Comparison of ENCODE assay signal across 14 cellular contexts in the genomic region with DNA sequence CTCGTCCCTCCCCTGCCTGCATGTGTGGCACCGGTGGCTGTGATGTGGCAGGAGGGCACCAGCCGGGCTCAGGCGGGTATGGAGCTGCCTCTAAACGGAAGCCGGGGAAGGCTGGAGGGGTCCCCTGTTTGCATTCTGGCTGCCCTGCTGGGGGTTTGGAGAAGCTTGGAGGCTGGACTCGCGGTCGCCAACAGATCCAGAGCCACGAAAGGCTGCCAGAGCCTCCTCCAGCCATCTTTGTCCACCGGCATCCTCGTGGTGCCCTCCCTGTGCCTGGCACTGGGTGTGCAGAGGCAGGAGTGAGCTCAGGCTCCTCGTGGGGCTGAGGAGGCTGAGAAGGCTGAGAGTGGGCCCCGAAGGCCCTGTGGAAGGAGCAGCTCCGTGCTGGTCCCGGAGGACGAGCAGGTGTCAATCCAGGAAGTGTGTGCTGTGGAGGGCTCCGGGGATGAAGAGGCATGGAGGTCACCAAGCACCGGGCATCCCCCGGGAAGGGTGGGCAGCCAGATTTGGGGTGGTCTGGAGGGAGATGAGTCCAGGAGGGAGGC. TPM values are rescaled to one million over a fixed set of nuclear protein-coding genes. Genes with fewer than 3 reads are reported as not detected.
DNase-seq lines count a peak whose midpoint lies in the region; ATAC-seq and TF ChIP-seq lines count a peak whose summit lies in the region.
"Had no signal": no experiment of that assay in that cellular context is flagged by ENCODE, and none has a peak within 500 bp of the region (broad histone marks: within the 10 kb centered on the region; RNA-seq: fewer than 3 reads in every experiment).

No MANE protein-coding gene starts in this region.

- H3K9me3 ChIP-seq in PC-9 (ENCODE audit: insufficient read depth, low read depth) = no peaks in the 10 kb centered on the region
- H3K9me3 ChIP-seq in left ventricle myocardium inferior (replicated peaks) = no peaks in the 10 kb centered on the region
- H3K9me3 ChIP-seq in psoas muscle = no peaks in the 10 kb centered on the region
- H3K9me3 ChIP-seq: SJSA1 had no signal

- no peak overlapping the region for H3K27ac ChIP-seq in PC-9
- peak overlapping the region; percentile 65 for H3K27ac ChIP-seq in left ventricle myocardium inferior (replicated peaks)
- no peak overlapping the region for H3K27ac ChIP-seq in psoas muscle
- H3K27ac ChIP-seq: SJSA1 had no signal

- intact Hi-C loops in PC-9 (cut with micrococcal nuclease; ENCODE audit: unreplicated experiment) (no loop called here), left ventricle myocardium inferior (cut with micrococcal nuclease) (no loop called here), psoas muscle (cut with DNase I) (no loop called here)

- H3K79me2 ChIP-seq in PC-9 (ENCODE audit: low read depth) = no peaks in the 10 kb centered on the region

- no peaks in the 10 kb centered on the region for H3K9me2 ChIP-seq in PC-9 (ENCODE audit: insufficient read depth)

- H3K27me3 ChIP-seq in PC-9 (ENCODE audit: insufficient read depth, low read depth) (peaks cover 7% of the 10 kb centered on the region; the same call in 1 of the 2 replicates), left ventricle myocardium inferior (ENCODE audit: low read depth) (no peaks in the 10 kb centered on the region), psoas muscle (ENCODE audit: insufficient read depth in 3 of 3, low read length in 2 of 3) (peaks cover 0 to 26% (median 2%) of the 10 kb centered on the region in 3 donors)
- H3K27me3 ChIP-seq: SJSA1 had no signal

- 75 to 78% (median 77%) methylated on average over 20 of the region's 20 CpGs for WGBS in psoas muscle, 3 donors

- no peak overlapping the region for H3K4me3 Mint-ChIP-seq in stimulated activated naive B cell treated with anti-CD40 and anti-IgM and Interleukin-4, amounts not matched to agents 10 μg/mL and 1 μg/mL and 100 μg/mL, for 72 hours

- POLR2A ChIA-PET in PC-9 (lab: Charles Lee; ENCODE audit: unreplicated experiment) = interaction anchor here (0.6 kb wide), 1 partner anchor 178 kb away, joined by 3 read pairs; no protein-coding TSS in a partner anchor

- peaks cover 40 to 58% of the 10 kb centered on the region in 2 donors for H3K27me3 Mint-ChIP-seq in stimulated activated naive B cell treated with anti-CD40 and anti-IgM and Interleukin-4, amounts not matched to agents 10 μg/mL and 1 μg/mL and 100 μg/mL, for 72 hours

- CTCF ChIA-PET in PC-9 (lab: Charles Lee) = no interaction called here

- H3K4me3 ChIP-seq in AG10803 (ENCODE audit: low read length) = peak overlapping the region; percentile 98
- peak overlapping the region; percentile 65; the same call in 1 of the 2 replicates for H3K4me3 ChIP-seq in PC-9
- peak overlapping the region; percentile 77 for H3K4me3 ChIP-seq in left ventricle myocardium inferior
- peak overlapping the region; percentile 69 for H3K4me3 ChIP-seq in psoas muscle

- H3K27ac Mint-ChIP-seq in stimulated activated naive B cell treated with anti-CD40 and anti-IgM and Interleukin-4, amounts not matched to agents 10 μg/mL and 1 μg/mL and 100 μg/mL, for 72 hours = no peak overlapping the region

- no TSS peak for BruUV-seq in PC-9 (replicated peaks; lab: Mats Ljungman, UMichigan)

- H3K36me3 Mint-ChIP-seq in stimulated activated naive B cell treated with anti-CD40 and anti-IgM and Interleukin-4, amounts not matched to agents 10 μg/mL and 1 μg/mL and 100 μg/mL, for 72 hours = no peaks in the 10 kb centered on the region

- ATAC-seq in psoas muscle = no peak
- ATAC-seq in stimulated activated naive B cell treated with anti-CD40 and anti-IgM and Interleukin-4, amounts not matched to agents 10 μg/mL and 1 μg/mL and 100 μg/mL, for 72 hours (replicated peaks) = no peak

- TF ChIP-seq CTCF in AG10803 (conservative IDR thresholded peaks at IDR 0.05; ENCODE audit: low read length) (no peak), PC-9 (conservative IDR thresholded peaks at IDR 0.05) (no peak), left ventricle myocardium inferior (IDR thresholded peaks at IDR 0.05; ENCODE audit: borderline replicate concordance) (no peak), psoas muscle (IDR thresholded peaks at IDR 0.05) (no peak)

- peaks cover 8% of the 10 kb centered on the region; the same call in 1 of the 2 replicates for H3F3A ChIP-seq in PC-9 (ENCODE audit: insufficient read depth, low read depth)

- DNase-seq in AG10803 (ENCODE audit: low read depth) = no peak
- no peak for DNase-seq in PC-9
- no peak for DNase-seq in left ventricle myocardium inferior
- no peak for DNase-seq in psoas muscle
- no peak for DNase-seq in stimulated activated naive B cell treated with anti-CD40 and anti-IgM and Interleukin-4, amounts not matched to agents 10 μg/mL and 1 μg/mL and 100 μg/mL, for 72 hours
- DNase-seq in NK-92 treated with Interleukin-12 subunit alpha and Interleukin-12 subunit beta, amount 100 ng/mL, for 24 hours (lab: John Stamatoyannopoulos, UW) = no peak
- DNase-seq in SK-N-DZ (ENCODE audit: low spot score) = no peak
- no peak for DNase-seq in SIG-M5 treated with dmso at 0.1 percent for 504 hours (lab: John Stamatoyannopoulos, UW; ENCODE audit: unreplicated experiment)
- DNase-seq: activated CD4-positive, alpha-beta T cell treated with anti-CD3 and anti-CD28 coated beads for 1 hour; NCI-H345; stimulated activated CD4-positive, alpha-beta T cell treated with anti-CD3 and anti-CD28 coated beads, Interleukin-15, amount 100 ng/mL, for 24 hours had no signal

- H2AFZ ChIP-seq in PC-9 = no peak overlapping the region

- H3K4me1 Mint-ChIP-seq in stimulated activated naive B cell treated with anti-CD40 and anti-IgM and Interleukin-4, amounts not matched to agents 10 μg/mL and 1 μg/mL and 100 μg/mL, for 72 hours = peaks cover 10 to 26% of the 10 kb centered on the region in 2 donors

- H3K36me3 ChIP-seq in PC-9 (ENCODE audit: low read depth) (no peaks in the 10 kb centered on the region), left ventricle myocardium inferior (no peaks in the 10 kb centered on the region), psoas muscle (ENCODE audit: insufficient read depth in 1 of 2, low read depth in 1 of 2) (no peaks in the 10 kb centered on the region)
- H3K36me3 ChIP-seq: SJSA1 had no signal

- H3K4me1 ChIP-seq in PC-9 (replicated peaks; ENCODE audit: insufficient read depth) (peaks cover 11% of the 10 kb centered on the region), left ventricle myocardium inferior (peaks cover 25% of the 10 kb centered on the region), psoas muscle (no peaks in the 10 kb centered on the region)

- peak overlapping the region; percentile 91 for H3K4me2 ChIP-seq in PC-9

- no peaks in the 10 kb centered on the region for H4K20me1 ChIP-seq in PC-9 (ENCODE audit: insufficient read depth)

- no peaks in the 10 kb centered on the region for H3K9me3 Mint-ChIP-seq in stimulated activated naive B cell treated with anti-CD40 and anti-IgM and Interleukin-4, amounts not matched to agents 10 μg/mL and 1 μg/mL and 100 μg/mL, for 72 hours

RNA-seq across cellular contexts. Expression of a gene that starts 0.9 kb away (rescaled TPM):
- total RNA-seq in PC-9 (2021) (15.5 and 18.9 TPM in 2 replicates), left ventricle myocardium inferior (6.0 TPM), psoas muscle (1 to 10 TPM in 2 of 4 donors, under 1 TPM in 2; 0.80 to 1.9 (median 1.2) TPM)
- polyA plus RNA-seq in psoas muscle = 1 to 10 TPM in 1 of 3 donors, under 1 TPM in 2; 0.53 to 1.1 (median 0.75) TPM
- 0.34 and 2.2 TPM in 2 replicates for polyA plus RNA-seq in SK-N-DZ (2014; cell fraction: cytosol; rRNA removed)
- not detected in 2 replicates for polyA plus RNA-seq in SK-N-DZ (2014; cell fraction: nucleus; rRNA removed)
- total RNA-seq: mononuclear cell had no signal

RNA-seq across cellular contexts. Expression of a gene that starts 13.8 kb away (rescaled TPM):
- 0.18 and 0.22 TPM in 2 replicates for total RNA-seq in PC-9 (2021)
- 45.7 TPM for total RNA-seq in left ventricle myocardium inferior
- total RNA-seq in psoas muscle = not detected
- polyA plus RNA-seq in psoas muscle = under 1 TPM in 1 of 3 donors, not detected in 2; 0.01 TPM
- polyA plus RNA-seq in SK-N-DZ (2014; cell fraction: cytosol; rRNA removed) = 0.27 and 0.30 TPM in 2 replicates
- polyA plus RNA-seq in SK-N-DZ (2014; cell fraction: nucleus; rRNA removed) = not detected in 2 replicates
- total RNA-seq: glomerular endothelial cell, mononuclear cell, SJSA1 had no signal

RNA-seq across cellular contexts. Expression of a gene that starts 37.3 kb away (rescaled TPM):
- 511 and 648 TPM in 2 replicates for total RNA-seq in PC-9 (2021)
- 228 TPM for total RNA-seq in left ventricle myocardium inferior
- 100 to 1,000 TPM; 127 to 173 (median 150) TPM for total RNA-seq in psoas muscle
- polyA plus RNA-seq in psoas muscle = 10 to 100 TPM; 41.4 to 87.7 (median 49.5) TPM
- 407 and 486 TPM in 2 replicates for polyA plus RNA-seq in SK-N-DZ (2014; cell fraction: cytosol; rRNA removed)
- polyA plus RNA-seq in SK-N-DZ (2014; cell fraction: nucleus; rRNA removed) = 996 and 1,586 TPM in 2 replicates

Comparison
In these comparisons a context has a peak if more than half of its experiments do, and no peak if none do; other contexts are left out.
1. RNA of a gene that starts 13.8 kb away (total RNA-seq): 45.7 TPM in left ventricle myocardium inferior (single experiment); 0.18 to 0.22 TPM in PC-9 and not detected in psoas muscle; every median in the first group is over 10 times any median in the second.
2. Peak in every context shown above with its lines, with median percentiles within 50 percentile points of each other: H3K4me3 ChIP-seq.